Comparison of ENCODE assay signal across 15 cellular contexts in the genomic region with DNA sequence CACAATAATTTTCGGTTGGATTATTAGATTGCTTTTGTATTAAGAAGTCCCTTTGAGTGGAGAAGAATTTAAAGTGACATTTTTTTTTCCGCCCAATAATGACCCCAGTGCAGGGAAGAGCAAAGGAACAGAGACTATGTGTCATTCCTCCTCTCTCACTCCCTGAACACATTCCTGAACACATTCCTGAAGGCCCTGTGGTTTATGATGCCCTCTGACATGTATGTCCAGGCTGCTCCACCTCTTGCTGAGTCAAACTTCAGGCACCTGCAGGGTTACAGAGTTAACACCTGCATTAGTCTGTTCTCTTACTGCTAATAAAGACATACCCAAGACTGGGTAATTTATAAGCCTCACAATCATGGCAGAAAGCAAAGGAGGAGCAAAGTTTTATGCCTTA.
DNase-seq lines count a peak whose midpoint lies in the region; ATAC-seq and TF ChIP-seq lines count a peak whose summit lies in the region.
"Had no signal": no experiment of that assay in that cellular context is flagged by ENCODE, and none has a peak within 500 bp of the region (broad histone marks: within the 10 kb centered on the region; RNA-seq: fewer than 3 reads in every experiment).

No MANE protein-coding gene starts in this region.

- peak overlapping the region; percentile 38 for H2BK5ac ChIP-seq in IMR-90 (ENCODE audit: low read depth, low read length, poor library complexity, severe bottlenecking)

- H4K91ac ChIP-seq in IMR-90 (ENCODE audit: insufficient read depth, low read depth, low read length) = no peak overlapping the region

- peaks cover 7% of the 10 kb centered on the region; the same call in 1 of the 2 replicates for H3K4me1 ChIP-seq in IMR-90 (ENCODE audit: control insufficient read depth, insufficient read depth, low read length)
- H3K4me1 ChIP-seq: prostate gland had no signal

- no peak overlapping the region for H3K18ac ChIP-seq in IMR-90 (ENCODE audit: low read depth, low read length)

- H3K4me3 ChIP-seq in BJ (ENCODE audit: low read depth, low read length) (no peak overlapping the region), IMR-90 (ENCODE audit: insufficient read depth, low read depth, low read length) (no peak overlapping the region), astrocyte of the spinal cord (ENCODE audit: low read depth, low read length) (no peak overlapping the region)
- H3K4me3 ChIP-seq: prostate gland had no signal

- no peak overlapping the region for H2AK5ac ChIP-seq in IMR-90 (ENCODE audit: low read depth, low read length)

- no peaks in the 10 kb centered on the region for H3K36me3 ChIP-seq in BJ (ENCODE audit: control insufficient read depth, insufficient read depth, low read length)
- H3K36me3 ChIP-seq in IMR-90 (ENCODE audit: control insufficient read depth, insufficient read depth, low read length) = no peaks in the 10 kb centered on the region
- H3K36me3 ChIP-seq: prostate gland had no signal

- in situ Hi-C loops in IMR-90 (cut with MboI; ENCODE audit: low sequenced_read_pairs) (no loop called here), astrocyte of the spinal cord (cut with HindIII; ENCODE audit: low sequenced_read_pairs) (no loop called here)

- TF ChIP-seq RAD21 in IMR-90 (IDR thresholded peaks at IDR 0.05; ENCODE audit: low read length) = no peak

- H3K56ac ChIP-seq in IMR-90 (ENCODE audit: extremely low read depth, insufficient read depth, low read length) = no peak overlapping the region

- no peak overlapping the region for H4K8ac ChIP-seq in IMR-90 (ENCODE audit: low read depth in 2 of 2, low read length in 2 of 2)

- CTCF ChIA-PET in BJ (lab: Yijun Ruan, JAX) (no interaction called here), IMR-90 (lab: Yijun Ruan, JAX) (no interaction called here)

- H3K27ac ChIP-seq in IMR-90 (ENCODE audit: insufficient read depth, low read length) = no peak overlapping the region
- H3K27ac ChIP-seq: C4-2B, prostate gland, VCaP had no signal

- no peak for TF ChIP-seq POLR2A in IMR-90 (IDR thresholded peaks at IDR 0.05; ENCODE audit: low read depth, low read length)

- DNase-seq in BJ (ENCODE audit: low read depth) (peak; percentile 18), IMR-90 (peak; percentile 79), astrocyte of the spinal cord (ENCODE audit: low read depth, low spot score) (peak; percentile 59), kidney tubule cell (ENCODE audit: low spot score) (peak; percentile 97), NCI-H1105 (lab: John Stamatoyannopoulos, UW) (no peak)
- no peak for DNase-seq in activated CD4-positive, alpha-beta T cell treated with anti-CD3 and anti-CD28 coated beads for 48 hours
- DNase-seq: MM.1S; NCI-H2227 treated with DMSO at 0.1 percent for 48 hours; stimulated activated naive CD4-positive, alpha-beta T cell treated with Interleukin-2 at 50 U/mL for 16 hours had no signal

- H3K79me1 ChIP-seq in IMR-90 (ENCODE audit: low read depth in 1 of 2, low read length in 2 of 2) = no peaks in the 10 kb centered on the region

- H3K9me3 ChIP-seq in IMR-90 (ENCODE audit: control insufficient read depth, insufficient read depth, low read length) = no peaks in the 10 kb centered on the region
- H3K9me3 ChIP-seq: prostate gland had no signal

- no peak overlapping the region for H3K4me2 ChIP-seq in IMR-90 (ENCODE audit: low read depth, low read length)

- H2AK9ac ChIP-seq in IMR-90 (replicated peaks; ENCODE audit: low read depth, low read length, poor library complexity) = no peak overlapping the region

- peak overlapping the region; percentile 62; the same call in 1 of the 2 replicates for H3K4ac ChIP-seq in IMR-90 (ENCODE audit: low read depth, low read length)

- ATAC-seq in IMR-90 (ENCODE audit: low read depth) (peak; percentile 93), HG03469 (IDR thresholded peaks at IDR 0.05; ENCODE audit: unreplicated experiment) (no peak), HG02623 (IDR thresholded peaks at IDR 0.05; ENCODE audit: unreplicated experiment) (no peak)
- ATAC-seq: Right ventricle myocardium inferior had no signal

- no peak overlapping the region for H2BK15ac ChIP-seq in IMR-90 (ENCODE audit: low read depth, low read length)

- no peaks in the 10 kb centered on the region for H3K27me3 ChIP-seq in BJ (ENCODE audit: control insufficient read depth, insufficient read depth, low read length)
- H3K27me3 ChIP-seq in IMR-90 (ENCODE audit: control insufficient read depth, insufficient read depth, low read length) = no peaks in the 10 kb centered on the region

- peak overlapping the region; percentile 45 for H2BK120ac ChIP-seq in IMR-90 (ENCODE audit: low read depth, low read length)

- no peak overlapping the region for H3K14ac ChIP-seq in IMR-90 (replicated peaks; ENCODE audit: low read depth, low read length)

- no peak for TF ChIP-seq CTCF in BJ (IDR thresholded peaks at IDR 0.05; ENCODE audit: insufficient read depth, low read depth, low read length)
- no peak for TF ChIP-seq CTCF in IMR-90 (conservative IDR thresholded peaks at IDR 0.05; ENCODE audit: low read depth, low read length)
- no peak for TF ChIP-seq CTCF in astrocyte of the spinal cord (IDR thresholded peaks at IDR 0.05; ENCODE audit: low read depth, low read length)

- H2BK20ac ChIP-seq in IMR-90 (ENCODE audit: low read depth, low read length) = peak overlapping the region; percentile 44

- POLR2A ChIA-PET in BJ (lab: Charles Lee) (no interaction called here), IMR-90 (lab: Charles Lee; ENCODE audit: unreplicated experiment) (no interaction called here)

- WGBS in IMR-90 (ENCODE audit: extremely low coverage in 2 of 2, insufficient read length in 1 of 2), 2 experiments = no CpG with 5 or more reads among the region's 2 CpGs

- no peaks in the 10 kb centered on the region for H4K20me1 ChIP-seq in IMR-90 (ENCODE audit: insufficient read depth, low read length)

- H3K23ac ChIP-seq in IMR-90 (ENCODE audit: low read depth, low read length) = no peak overlapping the region

- H2AFZ ChIP-seq in IMR-90 (replicated peaks; ENCODE audit: low read length, poor library complexity) = peak overlapping the region; percentile 48

- dilution Hi-C loops in IMR-90 (cut with HindIII; ENCODE audit: low sequenced_read_pairs, unreplicated experiment) = no loop called here

- intact Hi-C loops in IMR-90 (cut with micrococcal nuclease) = no loop called here

- H3K9ac ChIP-seq in IMR-90 (ENCODE audit: low read depth, low read length) = no peak overlapping the region

- BruUV-seq in IMR-90 (replicated peaks; lab: Mats Ljungman, UMichigan) = no TSS peak

- no peak overlapping the region for H4K5ac ChIP-seq in IMR-90 (ENCODE audit: low read depth, low read length)

- no peaks in the 10 kb centered on the region; the same call in 1 of the 2 replicates for H3K9me1 ChIP-seq in IMR-90 (ENCODE audit: insufficient read depth, low read length)

TF ChIP-seq in IMR-90, 13 proteins besides CTCF, POLR2A, EP300 and RAD21:
- peak; percentile 44; the same call in 1 of the 2 replicates for TF ChIP-seq BHLHE40 (IDR thresholded peaks at IDR 0.05; ENCODE audit: low read depth, low read length)
- 0 out of 2 replicates have a peak, but pooled peaks have one; percentile 14 for TF ChIP-seq MAZ (IDR thresholded peaks at IDR 0.05; ENCODE audit: borderline replicate concordance, low read depth, low read length)
- TF ChIP-seq RCOR1 (IDR thresholded peaks at IDR 0.05; ENCODE audit: insufficient replicate concordance, low read length) = no peak

Comparison
In these comparisons a context has a peak if more than half of its experiments do, and no peak if none do; other contexts are left out.
1. DNase-seq: peak in BJ (single experiment), IMR-90 (single experiment), astrocyte of the spinal cord (single experiment) and kidney tubule cell (single experiment); none in NCI-H1105 (single experiment) and activated CD4-positive, alpha-beta T cell treated with anti-CD3 and anti-CD28 coated beads for 48 hours (single experiment).